In the genomic region with DNA sequence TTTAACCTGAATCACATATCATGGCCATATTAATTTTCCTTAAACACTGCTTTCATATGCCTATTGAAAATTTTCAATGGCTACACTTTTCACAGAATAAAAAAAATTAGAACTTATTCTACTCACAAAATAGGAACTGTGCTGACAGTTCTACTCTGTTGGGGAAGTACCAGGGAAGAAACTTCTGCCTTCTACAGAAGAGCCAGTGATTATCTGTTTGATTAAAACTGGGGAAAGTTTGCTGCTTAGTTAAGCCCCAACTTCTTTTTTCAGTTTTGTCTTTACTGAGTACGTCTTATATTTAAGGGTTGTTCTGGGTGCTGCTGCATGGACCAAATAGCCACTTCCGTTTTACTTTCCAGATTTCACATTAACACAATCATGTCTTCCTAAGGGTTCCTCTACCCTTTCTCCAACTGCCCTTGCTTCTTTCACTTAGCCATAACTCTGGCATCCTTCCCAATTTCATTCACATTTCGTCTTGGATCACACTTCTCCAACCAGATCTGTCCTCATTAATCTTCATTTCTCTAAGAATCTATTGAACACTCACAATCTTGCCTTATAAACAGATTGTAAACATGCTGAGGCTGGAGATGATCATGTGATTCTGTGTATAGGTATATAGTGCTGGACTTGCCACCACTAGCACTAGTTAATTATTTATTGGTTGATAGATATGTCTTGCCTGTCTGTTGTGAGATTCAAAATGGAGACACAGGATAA, we compare ENCODE assay signal across 12 cellular contexts. TPM values are rescaled to one million over a fixed set of nuclear protein-coding genes. Genes with fewer than 3 reads are reported as not detected.
DNase-seq lines count a peak whose midpoint lies in the region; ATAC-seq and TF ChIP-seq lines count a peak whose summit lies in the region.
"Had no signal": no experiment of that assay in that cellular context is flagged by ENCODE, and none has a peak within 500 bp of the region (broad histone marks: within the 10 kb centered on the region; RNA-seq: fewer than 3 reads in every experiment).

No MANE protein-coding gene starts in this region.

- H3K27ac Mint-ChIP-seq in activated T-helper 17 cell treated with anti-CD3 and anti-CD28 coated beads, Interleukin-2, amount 50 U/mL, for 72 hours: peak overlapping the region; percentile 3

- H2BK15ac ChIP-seq in mesenchymal stem cell (ENCODE audit: low read depth, poor library complexity, severe bottlenecking): no peak overlapping the region

- 86% methylated on average over 3 of the region's 3 CpGs for WGBS in mesenchymal stem cell

- intact Hi-C loops in left ventricle myocardium inferior (cut with micrococcal nuclease): no loop called here
- intact Hi-C loops in left cardiac atrium (cut with DNase I): no loop called here

- H3K27me3 ChIP-seq in left ventricle myocardium inferior (ENCODE audit: low read depth) (peaks cover 7% of the 10 kb centered on the region), thoracic aorta (replicated peaks; ENCODE audit: insufficient read depth) (no peaks in the 10 kb centered on the region), mesenchymal stem cell (ENCODE audit: control insufficient read depth in 1 of 2, insufficient read depth in 1 of 2, low read length in 2 of 2) (peaks cover 0 to 6% of the 10 kb centered on the region in 2 experiments), brain microvascular endothelial cell (replicated peaks) (no peaks in the 10 kb centered on the region)
- H3K27me3 ChIP-seq: BLaER1 treated with 17β-estradiol and CSF1 and Interleukin-3, amounts not matched to agents 10 nM and 100 nM had no signal

- peak overlapping the region; percentile 6 for H3K4me3 ChIP-seq in left ventricle myocardium inferior
- H3K4me3 ChIP-seq in thoracic aorta: peak overlapping the region; percentile 28
- H3K4me3 ChIP-seq in mesenchymal stem cell (ENCODE audit: insufficient read depth in 1 of 2, low read depth in 1 of 2, low read length in 2 of 2): no peak overlapping the region
- H3K4me3 ChIP-seq in brain microvascular endothelial cell (ENCODE audit: low read depth, low read length): no peak overlapping the region
- H3K4me3 ChIP-seq: BLaER1 treated with 17β-estradiol and CSF1 and Interleukin-3, amounts not matched to agents 10 nM and 100 nM; HAP-1 had no signal

- H3K9me3 Mint-ChIP-seq in activated T-helper 17 cell treated with anti-CD3 and anti-CD28 coated beads, Interleukin-2, amount 50 U/mL, for 72 hours: no peaks in the 10 kb centered on the region

- H3K36me3 Mint-ChIP-seq in activated T-helper 17 cell treated with anti-CD3 and anti-CD28 coated beads, Interleukin-2, amount 50 U/mL, for 72 hours (ENCODE audit: low read depth): peaks cover 26% of the 10 kb centered on the region

- no peaks in the 10 kb centered on the region for H3K36me3 ChIP-seq in left ventricle myocardium inferior
- H3K36me3 ChIP-seq in thoracic aorta: no peaks in the 10 kb centered on the region
- peaks cover 0 to 3% of the 10 kb centered on the region in 2 experiments for H3K36me3 ChIP-seq in mesenchymal stem cell (ENCODE audit: control insufficient read depth in 1 of 2, insufficient read depth in 2 of 2, low read depth in 1 of 2, low read length in 2 of 2)
- H3K36me3 ChIP-seq in brain microvascular endothelial cell (replicated peaks): no peaks in the 10 kb centered on the region

- H3K9me3 ChIP-seq in left ventricle myocardium inferior (replicated peaks) (peaks cover 3% of the 10 kb centered on the region), thoracic aorta (no peaks in the 10 kb centered on the region), mesenchymal stem cell (ENCODE audit: control insufficient read depth, low read length) (peaks cover 2% of the 10 kb centered on the region)
- H3K9me3 ChIP-seq: HAP-1 had no signal

- H4K91ac ChIP-seq in mesenchymal stem cell (ENCODE audit: low read length): no peak overlapping the region

- H4K8ac ChIP-seq in mesenchymal stem cell (ENCODE audit: low read length): no peak overlapping the region

- H3K4me3 Mint-ChIP-seq in activated T-helper 17 cell treated with anti-CD3 and anti-CD28 coated beads, Interleukin-2, amount 50 U/mL, for 72 hours: peak overlapping the region; percentile 89

- no peak overlapping the region for H3K23ac ChIP-seq in mesenchymal stem cell (ENCODE audit: low read length in 2 of 2)

- H3K4me1 ChIP-seq in left ventricle myocardium inferior (peaks cover 58% of the 10 kb centered on the region), thoracic aorta (ENCODE audit: control insufficient read depth in 1 of 2, low read depth in 2 of 2) (peaks cover 14 to 55% of the 10 kb centered on the region in 2 donors), mesenchymal stem cell (ENCODE audit: control insufficient read depth, insufficient read depth, low read depth, low read length) (peaks cover 1% of the 10 kb centered on the region)

- no peak overlapping the region for H2BK12ac ChIP-seq in mesenchymal stem cell (ENCODE audit: low read length in 2 of 2)

- no peak overlapping the region for H2BK5ac ChIP-seq in mesenchymal stem cell (ENCODE audit: low read depth, low read length, poor library complexity, severe bottlenecking)

- peaks cover 2% of the 10 kb centered on the region for H3K79me1 ChIP-seq in mesenchymal stem cell (replicated peaks; ENCODE audit: low read length, poor library complexity, severe bottlenecking)

- H3K4me1 Mint-ChIP-seq in activated T-helper 17 cell treated with anti-CD3 and anti-CD28 coated beads, Interleukin-2, amount 50 U/mL, for 72 hours: peaks cover 11% of the 10 kb centered on the region

- in situ Hi-C loops in brain microvascular endothelial cell (cut with HindIII; ENCODE audit: low pct_ligation_motif_present, low sequenced_read_pairs): no loop called here

- H3K4ac ChIP-seq in mesenchymal stem cell (ENCODE audit: low read depth in 1 of 2, low read length in 2 of 2): no peak overlapping the region

- TF ChIP-seq CTCF in left ventricle myocardium inferior (IDR thresholded peaks at IDR 0.05; ENCODE audit: borderline replicate concordance): no peak
- no peak for TF ChIP-seq CTCF in thoracic aorta (IDR thresholded peaks at IDR 0.05)
- TF ChIP-seq CTCF in brain microvascular endothelial cell (IDR thresholded peaks at IDR 0.05; ENCODE audit: low read depth, low read length, missing control alignments): no peak

- H3K14ac ChIP-seq in mesenchymal stem cell (ENCODE audit: low read length in 2 of 2): no peak overlapping the region

- no peak overlapping the region for H2AFZ ChIP-seq in mesenchymal stem cell (ENCODE audit: low read depth, low read length)

- no peak overlapping the region for H3K18ac ChIP-seq in mesenchymal stem cell (ENCODE audit: low read depth in 1 of 2, low read length in 2 of 2)

- no peak overlapping the region for H2AK5ac ChIP-seq in mesenchymal stem cell (ENCODE audit: low read length, severe bottlenecking)

- H3K27ac ChIP-seq in left ventricle myocardium inferior (replicated peaks): peak overlapping the region; percentile 77
- peak overlapping the region; percentile 45 to 53 for H3K27ac ChIP-seq in thoracic aorta
- no peak overlapping the region for H3K27ac ChIP-seq in mesenchymal stem cell (ENCODE audit: low read length, poor library complexity, severe bottlenecking)
- no peak overlapping the region for H3K27ac ChIP-seq in brain microvascular endothelial cell

- H2BK120ac ChIP-seq in mesenchymal stem cell (ENCODE audit: low read depth, low read length): no peak overlapping the region

- no peak overlapping the region for H3K4me2 ChIP-seq in mesenchymal stem cell (ENCODE audit: low read length, poor library complexity, severe bottlenecking)

- H3K27me3 Mint-ChIP-seq in activated T-helper 17 cell treated with anti-CD3 and anti-CD28 coated beads, Interleukin-2, amount 50 U/mL, for 72 hours: peaks cover 8% of the 10 kb centered on the region

- ATAC-seq in left cardiac atrium (no peak), HG02885 (IDR thresholded peaks at IDR 0.05; ENCODE audit: poor library complexity, unreplicated experiment) (peak; percentile 20), thoracic aorta (ENCODE audit: insufficient number of reproducible peaks, low FRiP score, low read depth) (no peak), HG03025 (IDR thresholded peaks at IDR 0.05; ENCODE audit: low FRiP score, unreplicated experiment) (no peak)
- no peak for ATAC-seq in activated T-helper 17 cell treated with anti-CD3 and anti-CD28 coated beads, Interleukin-2, amount 50 U/mL, for 72 hours (replicated peaks)
- ATAC-seq: sciatic nerve had no signal

- H3K9ac ChIP-seq in mesenchymal stem cell (ENCODE audit: low read length): no peak overlapping the region

- DNase-seq in left ventricle myocardium inferior: no peak
- no peak for DNase-seq in left cardiac atrium
- no peak for DNase-seq in thoracic aorta (ENCODE audit: low spot score)
- DNase-seq in mesenchymal stem cell: no peak
- DNase-seq in brain microvascular endothelial cell: no peak
- DNase-seq: NCI-H2081 treated with DMSO at 0.1 percent for 48 hours had no signal

RNA-seq across cellular contexts. Expression of a gene that starts 1.9 kb away (rescaled TPM):
- total RNA-seq in left ventricle myocardium inferior: 54.4 TPM
- total RNA-seq in left cardiac atrium: 10 to 100 TPM; 56.9 to 66.0 TPM
- 10 to 100 TPM; 58.7 to 69.8 TPM for total RNA-seq in activated T-helper 17 cell treated with anti-CD3 and anti-CD28 coated beads, Interleukin-2, amount 50 U/mL, for 72 hours
- total RNA-seq in thoracic aorta: 10 to 100 TPM; 57.1 to 71.5 TPM
- 57.8 TPM for polyA plus RNA-seq in mesenchymal stem cell (2013, experiment 1 of 2)
- polyA plus RNA-seq in mesenchymal stem cell (2013, experiment 2 of 2): 58.9 TPM

Comparison
In these comparisons a context has a peak if more than half of its experiments do, and no peak if none do; other contexts are left out.
1. H3K27ac ChIP-seq: peak in left ventricle myocardium inferior (single experiment) and thoracic aorta (2 of 2); none in mesenchymal stem cell (single experiment) and brain microvascular endothelial cell (single experiment).
2. H3K4me3 ChIP-seq: peak in left ventricle myocardium inferior (single experiment) and thoracic aorta (single experiment); none in mesenchymal stem cell (0 of 2) and brain microvascular endothelial cell (single experiment).